In the genomic region with DNA sequence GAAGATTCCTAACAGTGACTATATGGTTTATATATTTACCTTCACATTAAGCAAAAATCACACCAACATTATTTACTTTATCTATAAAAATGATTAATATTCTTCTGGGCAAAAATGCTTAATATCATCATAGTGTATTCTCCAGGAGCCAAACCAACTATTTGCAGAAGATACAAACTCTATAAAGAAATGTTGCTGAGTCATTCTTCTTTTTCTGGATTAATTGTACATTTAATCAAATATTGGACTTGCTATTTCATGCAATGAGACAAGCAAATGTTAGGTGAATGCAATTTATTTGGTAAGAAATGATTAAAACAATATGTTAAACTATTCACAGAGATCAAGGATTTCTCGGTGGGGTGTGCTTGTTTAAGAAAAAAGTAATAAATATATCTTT, we compare ENCODE assay signal across 18 cellular contexts.
"Had no signal": no experiment of that assay in that cellular context is flagged by ENCODE, and none has a peak within 500 bp of the region (broad histone marks: within the 10 kb centered on the region; RNA-seq: fewer than 3 reads in every experiment).

No MANE protein-coding gene starts in this region.

- H3K27ac ChIP-seq: coronary artery, dorsolateral prefrontal cortex, foreskin keratinocyte, left ventricle myocardium inferior, lower lobe of right lung, neural progenitor cell, ovary, tibial artery, upper lobe of left lung, uterus had no signal

- H3K9ac ChIP-seq: neural progenitor cell had no signal

- H2AFZ ChIP-seq: neural progenitor cell had no signal

- H3K4me2 ChIP-seq: neural progenitor cell had no signal

- ATAC-seq: foreskin keratinocyte; left cardiac atrium; lower lobe of right lung; natural killer cell treated with Interleukin-12 subunit alpha and Interleukin-12 subunit beta and Interleukin-15 and Interleukin-18, amount 100 ng/mL, for 72 hours; right cardiac atrium; stimulated activated memory B cell treated with anti-CD40 and anti-IgM and Interleukin-4, amounts not matched to agents 10 μg/mL and 1 μg/mL and 100 μg/mL, for 72 hours had no signal

- H3K4me1 ChIP-seq: foreskin keratinocyte, left ventricle myocardium inferior, lower lobe of right lung, neural progenitor cell, tibial artery, upper lobe of left lung, uterus had no signal

- H3K36me3 ChIP-seq: left ventricle myocardium inferior, lower lobe of right lung, neural progenitor cell, ovary, tibial artery, upper lobe of left lung, uterus had no signal

- H3K27me3 ChIP-seq: dorsolateral prefrontal cortex, foreskin keratinocyte, neural progenitor cell, ovary, tibial artery, upper lobe of left lung, uterus had no signal

- H3K4me3 ChIP-seq: coronary artery, dorsolateral prefrontal cortex, left ventricle myocardium inferior, lower lobe of right lung, neural progenitor cell, ovary, tibial artery, upper lobe of left lung, uterus had no signal

- DNase-seq: dorsolateral prefrontal cortex; effector CD8-positive, alpha-beta T cell; foreskin keratinocyte; kidney; left cardiac atrium; left ventricle myocardium inferior; lower lobe of right lung; nucleus accumbens; ovary; right cardiac atrium; stimulated activated CD4-positive, alpha-beta T cell treated with anti-CD3 and anti-CD28 coated beads, Interleukin-4, amount 100 ng/mL, for 24 hours; tibial artery; upper lobe of left lung; uterus had no signal

- H3K9me3 ChIP-seq: left ventricle myocardium inferior, lower lobe of right lung, ovary, tibial artery, upper lobe of left lung, uterus had no signal
